ENCODE assay signal across 26 cellular contexts in genomic region chr19:18998276-18998675, GRCh38. TPM values are rescaled to one million over a fixed set of nuclear protein-coding genes. Genes with fewer than 3 reads are reported as not detected.
DNase-seq lines count a peak whose midpoint lies in the region; ATAC-seq and TF ChIP-seq lines count a peak whose summit lies in the region.
"Had no signal": no experiment of that assay in that cellular context is flagged by ENCODE, and none has a peak within 500 bp of the region (broad histone marks: within the 10 kb centered on the region; RNA-seq: fewer than 3 reads in every experiment).

No MANE protein-coding gene starts in this region.

- no peaks in the 10 kb centered on the region for H3K9me3 Mint-ChIP-seq in activated CD4-positive, alpha-beta T cell treated with anti-CD3 and anti-CD28 coated beads, Interleukin-2, amount 10 ng/mL, durations not matched to agents 24 days and 14 days
- no peaks in the 10 kb centered on the region for H3K9me3 Mint-ChIP-seq in CD8-positive, alpha-beta T cell
- no peaks in the 10 kb centered on the region for H3K9me3 Mint-ChIP-seq in activated T-helper 1 cell treated with anti-CD3 and anti-CD28 coated beads, Interleukin-12 subunit alpha, Interleukin-12 subunit beta, Interleukin-2, Interleukin-4 antibody, amounts not matched to agents 30 ng/mL and 10 ng/mL and 1 ng/mL, durations not matched to agents 14 hours and 24 hours and 36 hours
- no peaks in the 10 kb centered on the region for H3K9me3 Mint-ChIP-seq in naive thymus-derived CD8-positive, alpha-beta T cell
- H3K9me3 Mint-ChIP-seq: IgD-negative memory B cell, neural progenitor cell had no signal

- peaks cover 52% of the 10 kb centered on the region for H3K36me3 Mint-ChIP-seq in activated CD4-positive, alpha-beta T cell treated with anti-CD3 and anti-CD28 coated beads, Interleukin-2, amount 10 ng/mL, durations not matched to agents 24 days and 14 days (ENCODE audit: low read depth)
- H3K36me3 Mint-ChIP-seq in CD8-positive, alpha-beta T cell = peaks cover 74% of the 10 kb centered on the region
- peaks cover 29% of the 10 kb centered on the region for H3K36me3 Mint-ChIP-seq in activated T-helper 1 cell treated with anti-CD3 and anti-CD28 coated beads, Interleukin-12 subunit alpha, Interleukin-12 subunit beta, Interleukin-2, Interleukin-4 antibody, amounts not matched to agents 30 ng/mL and 10 ng/mL and 1 ng/mL, durations not matched to agents 14 hours and 24 hours and 36 hours (ENCODE audit: low read depth)
- peaks cover 0 to 60% (median 17%) of the 10 kb centered on the region in 3 donors for H3K36me3 Mint-ChIP-seq in naive thymus-derived CD8-positive, alpha-beta T cell

- no peak for TF ChIP-seq POLR2A in right lobe of liver (IDR thresholded peaks at IDR 0.05)

- H3K4me3 Mint-ChIP-seq in activated CD4-positive, alpha-beta T cell treated with anti-CD3 and anti-CD28 coated beads, Interleukin-2, amount 10 ng/mL, durations not matched to agents 24 days and 14 days = no peak overlapping the region
- no peak overlapping the region for H3K4me3 Mint-ChIP-seq in CD8-positive, alpha-beta T cell
- no peak overlapping the region for H3K4me3 Mint-ChIP-seq in activated T-helper 1 cell treated with anti-CD3 and anti-CD28 coated beads, Interleukin-12 subunit alpha, Interleukin-12 subunit beta, Interleukin-2, Interleukin-4 antibody, amounts not matched to agents 30 ng/mL and 10 ng/mL and 1 ng/mL, durations not matched to agents 14 hours and 24 hours and 36 hours
- peak overlapping the region in 4 of 10 donors; percentile 16 to 51 (median 47) for H3K4me3 Mint-ChIP-seq in naive thymus-derived CD8-positive, alpha-beta T cell
- H3K4me3 Mint-ChIP-seq: neural progenitor cell had no signal

- H3K36me3 ChIP-seq in CD8-positive, alpha-beta T cell (ENCODE audit: insufficient read depth, low read length) = peaks cover 19% of the 10 kb centered on the region
- peaks cover 0 to 33% (median 3%) of the 10 kb centered on the region in 4 donors for H3K36me3 ChIP-seq in right lobe of liver

- no peak for TF ChIP-seq CTCF in CD8-positive, alpha-beta T cell (IDR thresholded peaks at IDR 0.05)
- TF ChIP-seq CTCF in right lobe of liver (IDR thresholded peaks at IDR 0.05) = no peak

- H3K27ac Mint-ChIP-seq in activated CD4-positive, alpha-beta T cell treated with anti-CD3 and anti-CD28 coated beads, Interleukin-2, amount 10 ng/mL, durations not matched to agents 24 days and 14 days = peak overlapping the region; percentile 27
- peak overlapping the region; percentile 47 for H3K27ac Mint-ChIP-seq in CD8-positive, alpha-beta T cell
- peak overlapping the region; percentile 34 for H3K27ac Mint-ChIP-seq in activated T-helper 1 cell treated with anti-CD3 and anti-CD28 coated beads, Interleukin-12 subunit alpha, Interleukin-12 subunit beta, Interleukin-2, Interleukin-4 antibody, amounts not matched to agents 30 ng/mL and 10 ng/mL and 1 ng/mL, durations not matched to agents 14 hours and 24 hours and 36 hours
- H3K27ac Mint-ChIP-seq in naive thymus-derived CD8-positive, alpha-beta T cell = peak overlapping the region in 9 of 10 donors; percentile 5 to 95 (median 54)

- WGBS in right lobe of liver (ENCODE audit: insufficient coverage, low coverage, low lambda C conversion rate, missing lambda C conversion rate) = 91% methylated on average over 8 of the region's 8 CpGs

- no peaks in the 10 kb centered on the region for H3K27me3 Mint-ChIP-seq in activated CD4-positive, alpha-beta T cell treated with anti-CD3 and anti-CD28 coated beads, Interleukin-2, amount 10 ng/mL, durations not matched to agents 24 days and 14 days
- H3K27me3 Mint-ChIP-seq in CD8-positive, alpha-beta T cell (ENCODE audit: low read depth) = no peaks in the 10 kb centered on the region
- H3K27me3 Mint-ChIP-seq in activated T-helper 1 cell treated with anti-CD3 and anti-CD28 coated beads, Interleukin-12 subunit alpha, Interleukin-12 subunit beta, Interleukin-2, Interleukin-4 antibody, amounts not matched to agents 30 ng/mL and 10 ng/mL and 1 ng/mL, durations not matched to agents 14 hours and 24 hours and 36 hours (ENCODE audit: insufficient read depth) = no peaks in the 10 kb centered on the region
- H3K27me3 Mint-ChIP-seq in naive thymus-derived CD8-positive, alpha-beta T cell = no peaks in the 10 kb centered on the region
- H3K27me3 Mint-ChIP-seq: IgD-negative memory B cell had no signal

- POLR2A ChIA-PET in CD8-positive, alpha-beta T cell (lab: Charles Lee) = no interaction called here
- POLR2A ChIA-PET in naive thymus-derived CD8-positive, alpha-beta T cell (lab: Charles Lee) = interaction anchor here (1.6 kb wide), 1 partner anchor 79 kb away, joined by 4 read pairs; the partner anchor contains the start of genes COPE and DDX49

- no peaks in the 10 kb centered on the region for H3K27me3 ChIP-seq in CD8-positive, alpha-beta T cell (ENCODE audit: insufficient read depth, low read length)
- H3K27me3 ChIP-seq in right lobe of liver = no peaks in the 10 kb centered on the region
- H3K27me3 ChIP-seq: colonic mucosa, esophagus muscularis mucosa, neural progenitor cell had no signal

- H3K4me1 Mint-ChIP-seq in activated CD4-positive, alpha-beta T cell treated with anti-CD3 and anti-CD28 coated beads, Interleukin-2, amount 10 ng/mL, durations not matched to agents 24 days and 14 days = peaks cover 13% of the 10 kb centered on the region
- peaks cover 27% of the 10 kb centered on the region for H3K4me1 Mint-ChIP-seq in CD8-positive, alpha-beta T cell (ENCODE audit: low read depth)
- peaks cover 13% of the 10 kb centered on the region for H3K4me1 Mint-ChIP-seq in activated T-helper 1 cell treated with anti-CD3 and anti-CD28 coated beads, Interleukin-12 subunit alpha, Interleukin-12 subunit beta, Interleukin-2, Interleukin-4 antibody, amounts not matched to agents 30 ng/mL and 10 ng/mL and 1 ng/mL, durations not matched to agents 14 hours and 24 hours and 36 hours (ENCODE audit: low read depth)
- H3K4me1 Mint-ChIP-seq in naive thymus-derived CD8-positive, alpha-beta T cell = peaks cover 16 to 32% (median 23%) of the 10 kb centered on the region in 4 donors

- ATAC-seq in CD8-positive, alpha-beta T cell = no peak
- no peak for ATAC-seq in naive thymus-derived CD8-positive, alpha-beta T cell
- ATAC-seq in right lobe of liver = no peak
- ATAC-seq: mucosa of descending colon, sciatic nerve had no signal

- H3K9me3 ChIP-seq in CD8-positive, alpha-beta T cell (ENCODE audit: low read length) = no peaks in the 10 kb centered on the region
- no peaks in the 10 kb centered on the region for H3K9me3 ChIP-seq in right lobe of liver
- H3K9me3 ChIP-seq: colonic mucosa, esophagus muscularis mucosa, mucosa of descending colon had no signal

- H3K4me3 ChIP-seq in CD8-positive, alpha-beta T cell (ENCODE audit: low read depth, low read length) = no peak overlapping the region
- H3K4me3 ChIP-seq in right lobe of liver = no peak overlapping the region
- H3K4me3 ChIP-seq: colonic mucosa, esophagus muscularis mucosa, lung, mucosa of descending colon, neural progenitor cell, PC-9 had no signal

- DNase-seq in activated CD4-positive, alpha-beta T cell treated with anti-CD3 and anti-CD28 coated beads, Interleukin-2, amount 10 ng/mL, durations not matched to agents 24 days and 14 days = no peak
- no peak for DNase-seq in activated CD4-positive, alpha-beta T cell treated with anti-CD3 and anti-CD28 coated beads, Interleukin-2, amount 50 U/mL, for 4 hours
- no peak for DNase-seq in CD8-positive, alpha-beta T cell
- DNase-seq in activated T-helper 1 cell treated with anti-CD3 and anti-CD28 coated beads, Interleukin-12 subunit alpha, Interleukin-12 subunit beta, Interleukin-2, Interleukin-4 antibody, amounts not matched to agents 30 ng/mL and 10 ng/mL and 1 ng/mL, durations not matched to agents 14 hours and 24 hours and 36 hours (ENCODE audit: low spot score) = no peak
- no peak for DNase-seq in naive thymus-derived CD8-positive, alpha-beta T cell
- DNase-seq in right lobe of liver (no peak), AG20443 (ENCODE audit: low spot score) (no peak), NCI-H1694 (lab: John Stamatoyannopoulos, UW) (no peak)
- DNase-seq: activated CD4-positive, CD25-positive, alpha-beta regulatory T cell; colonic mucosa; foreskin melanocyte; HCEC 1CT; mucosa of descending colon; NCI-H1092; NCI-H187 treated with DMSO at 0.1 percent for 48 hours; NCI-H2171 treated with DMSO at 0.1 percent for 48 hours; NCI-H524; stimulated activated CD4-positive, alpha-beta T cell treated with anti-CD3 and anti-CD28 coated beads, Interleukin-12 subunit alpha, Interleukin-12 subunit beta, amount 100 ng/mL, for 4 hours; stimulated activated CD4-positive, alpha-beta T cell treated with anti-CD3 and anti-CD28 coated beads, Interleukin-4, amount 100 ng/mL, for 1 hour; T1000 had no signal

- no peak overlapping the region for H3K27ac ChIP-seq in CD8-positive, alpha-beta T cell (ENCODE audit: low read depth, low read length)
- H3K27ac ChIP-seq in right lobe of liver = no peak overlapping the region
- H3K27ac ChIP-seq: colonic mucosa, esophagus muscularis mucosa, neural progenitor cell, PC-9 had no signal

- H3K4me1 ChIP-seq in CD8-positive, alpha-beta T cell (ENCODE audit: insufficient read depth, low read length) = peaks cover 21% of the 10 kb centered on the region
- H3K4me1 ChIP-seq in right lobe of liver = no peaks in the 10 kb centered on the region
- H3K4me1 ChIP-seq: colonic mucosa, neural progenitor cell had no signal

- intact Hi-C loops in activated CD4-positive, alpha-beta T cell treated with anti-CD3 and anti-CD28 coated beads, Interleukin-2, amount 10 ng/mL, durations not matched to agents 24 days and 14 days (cut with micrococcal nuclease) = no loop called here
- intact Hi-C loops in CD8-positive, alpha-beta T cell (cut with DNase I, micrococcal nuclease) = no loop called here
- intact Hi-C loops in activated T-helper 1 cell treated with anti-CD3 and anti-CD28 coated beads, Interleukin-12 subunit alpha, Interleukin-12 subunit beta, Interleukin-2, Interleukin-4 antibody, amounts not matched to agents 30 ng/mL and 10 ng/mL and 1 ng/mL, durations not matched to agents 14 hours and 24 hours and 36 hours (cut with micrococcal nuclease) = no loop called here
- intact Hi-C loops in right lobe of liver (cut with DNase I) = no loop called here

- CTCF ChIA-PET in CD8-positive, alpha-beta T cell (lab: Charles Lee) = no interaction called here

RNA-seq across cellular contexts. Expression of gene SUGP2, which starts 35.0 kb away (rescaled TPM):
- 114 and 128 TPM in 2 replicates for total RNA-seq in activated CD4-positive, alpha-beta T cell treated with anti-CD3 and anti-CD28 coated beads, Interleukin-2, amount 10 ng/mL, durations not matched to agents 24 days and 14 days
- total RNA-seq in CD8-positive, alpha-beta T cell = 10 to 100 TPM; 85.4 to 90.8 TPM
- total RNA-seq in activated T-helper 1 cell treated with anti-CD3 and anti-CD28 coated beads, Interleukin-12 subunit alpha, Interleukin-12 subunit beta, Interleukin-2, Interleukin-4 antibody, amounts not matched to agents 30 ng/mL and 10 ng/mL and 1 ng/mL, durations not matched to agents 14 hours and 24 hours and 36 hours = 114 and 128 TPM in 2 replicates
- total RNA-seq in naive thymus-derived CD8-positive, alpha-beta T cell = 100 to 1,000 TPM; 128 to 136 TPM
- polyA plus RNA-seq in naive thymus-derived CD8-positive, alpha-beta T cell = 1 to 10 TPM; 7.4 to 8.2 (median 7.5) TPM
- 10 to 100 TPM; 17.4 to 36.4 (median 30.0) TPM for total RNA-seq in right lobe of liver

RNA-seq across cellular contexts. Expression of gene ARMC6, which starts 35.1 kb away (rescaled TPM):
- 57.7 and 61.9 TPM in 2 replicates for total RNA-seq in activated CD4-positive, alpha-beta T cell treated with anti-CD3 and anti-CD28 coated beads, Interleukin-2, amount 10 ng/mL, durations not matched to agents 24 days and 14 days
- 1 to 10 TPM; 4.6 to 5.3 TPM for total RNA-seq in CD8-positive, alpha-beta T cell
- total RNA-seq in activated T-helper 1 cell treated with anti-CD3 and anti-CD28 coated beads, Interleukin-12 subunit alpha, Interleukin-12 subunit beta, Interleukin-2, Interleukin-4 antibody, amounts not matched to agents 30 ng/mL and 10 ng/mL and 1 ng/mL, durations not matched to agents 14 hours and 24 hours and 36 hours = 54.9 and 56.5 TPM in 2 replicates
- 10 to 100 TPM; 18.1 to 18.4 TPM for total RNA-seq in naive thymus-derived CD8-positive, alpha-beta T cell
- polyA plus RNA-seq in naive thymus-derived CD8-positive, alpha-beta T cell = 10 to 100 TPM; 29.5 to 42.4 (median 38.2) TPM
- total RNA-seq in right lobe of liver = 10 to 100 TPM; 19.3 to 64.8 (median 41.4) TPM

RNA-seq across cellular contexts. Expression of gene HOMER3, which starts 57.3 kb away (rescaled TPM):
- 1.3 and 1.4 TPM in 2 replicates for total RNA-seq in activated CD4-positive, alpha-beta T cell treated with anti-CD3 and anti-CD28 coated beads, Interleukin-2, amount 10 ng/mL, durations not matched to agents 24 days and 14 days
- total RNA-seq in CD8-positive, alpha-beta T cell = under 1 TPM in 1 of 2 experiments, not detected in 1; 0.90 TPM
- total RNA-seq in activated T-helper 1 cell treated with anti-CD3 and anti-CD28 coated beads, Interleukin-12 subunit alpha, Interleukin-12 subunit beta, Interleukin-2, Interleukin-4 antibody, amounts not matched to agents 30 ng/mL and 10 ng/mL and 1 ng/mL, durations not matched to agents 14 hours and 24 hours and 36 hours = 0.29 and 0.75 TPM in 2 replicates
- under 1 TPM in 1 of 2 experiments, not detected in 1; 0.55 TPM for total RNA-seq in naive thymus-derived CD8-positive, alpha-beta T cell
- not detected for polyA plus RNA-seq in naive thymus-derived CD8-positive, alpha-beta T cell
- total RNA-seq in right lobe of liver = 1 to 10 TPM; 2.3 to 4.7 (median 3.2) TPM
